ENCODE assay signal across 13 cellular contexts in genomic region chr1:12339861-12340557, GRCh38.
DNase-seq lines count a peak whose midpoint lies in the region; ATAC-seq and TF ChIP-seq lines count a peak whose summit lies in the region.
"Had no signal": no experiment of that assay in that cellular context is flagged by ENCODE, and none has a peak within 500 bp of the region (broad histone marks: within the 10 kb centered on the region; RNA-seq: fewer than 3 reads in every experiment).

No MANE protein-coding gene starts in this region.

- no peak for TF ChIP-seq EP300 in tibial nerve (IDR thresholded peaks at IDR 0.05)

- H3K27ac ChIP-seq in heart left ventricle, result peak overlapping the region; percentile 36 to 85 (median 76)
- H3K27ac ChIP-seq in tibial nerve, result peak overlapping the region in 3 of 4 donors; percentile 10 to 83 (median 78)
- H3K27ac ChIP-seq: 22Rv1, VCaP had no signal

- H3K9me3 Mint-ChIP-seq in stimulated activated naive CD8-positive, alpha-beta T cell treated with anti-CD3 and anti-CD28 coated beads, Interleukin-15, amount 100 ng/mL, for 72 hours, result no peaks in the 10 kb centered on the region
- H3K9me3 Mint-ChIP-seq: natural killer cell treated with Interleukin-12 subunit alpha and Interleukin-12 subunit beta and Interleukin-15 and Interleukin-18, amount 100 ng/mL, for 72 hours had no signal

- no peaks in the 10 kb centered on the region for H3K27me3 Mint-ChIP-seq in stimulated activated naive CD8-positive, alpha-beta T cell treated with anti-CD3 and anti-CD28 coated beads, Interleukin-15, amount 100 ng/mL, for 72 hours
- H3K27me3 Mint-ChIP-seq: natural killer cell treated with Interleukin-12 subunit alpha and Interleukin-12 subunit beta and Interleukin-15 and Interleukin-18, amount 100 ng/mL, for 72 hours had no signal

- DNase-seq in NCI-H2107 treated with DMSO at 0.1 percent for 48 hours (lab: John Stamatoyannopoulos, UW; ENCODE audit: unreplicated experiment), result peak; percentile 96
- no peak for DNase-seq in NCI-H2107 (lab: John Stamatoyannopoulos, UW)
- peak; percentile 54 for DNase-seq in NCI-H82 treated with DMSO at 0.1 percent for 48 hours (lab: John Stamatoyannopoulos, UW; ENCODE audit: unreplicated experiment)
- no peak for DNase-seq in heart left ventricle
- no peak for DNase-seq in tibial nerve (ENCODE audit: low spot score in 2 of 2)
- no peak for DNase-seq in stimulated activated naive CD4-positive, alpha-beta T cell (lab: John Stamatoyannopoulos, UW)
- DNase-seq in stimulated activated naive CD8-positive, alpha-beta T cell treated with anti-CD3 and anti-CD28 coated beads, Interleukin-15, amount 100 ng/mL, for 72 hours, result no peak
- DNase-seq: activated T-cell treated with anti-CD3 and anti-CD28 coated beads, Interleukin-2, amount 50 U/mL, for 1 hour; erythroblast had no signal

- H3K27me3 ChIP-seq in heart left ventricle (no peaks in the 10 kb centered on the region), tibial nerve (no peaks in the 10 kb centered on the region)

- peaks cover 0 to 51% (median 16%) of the 10 kb centered on the region in 9 donors for H3K36me3 ChIP-seq in heart left ventricle
- H3K36me3 ChIP-seq in tibial nerve, result peaks cover 0 to 19% (median 0%) of the 10 kb centered on the region in 3 donors

- TF ChIP-seq CTCF in heart left ventricle (IDR thresholded peaks at IDR 0.05) (no peak), tibial nerve (IDR thresholded peaks at IDR 0.05) (no peak)

- H3K4me1 ChIP-seq in heart left ventricle (peaks cover 7 to 94% (median 75%) of the 10 kb centered on the region in 12 donors), tibial nerve (peaks cover 0 to 89% (median 45%) of the 10 kb centered on the region in 4 donors)

- H3K4me1 Mint-ChIP-seq in stimulated activated naive CD8-positive, alpha-beta T cell treated with anti-CD3 and anti-CD28 coated beads, Interleukin-15, amount 100 ng/mL, for 72 hours, result peaks cover 50% of the 10 kb centered on the region

- WGBS in heart left ventricle, 4 donors, result 34 to 42% (median 38%) methylated on average over 4 of the region's 4 CpGs
- WGBS in tibial nerve, 2 donors, result 30 to 39% methylated on average over 4 of the region's 4 CpGs

- no peak overlapping the region for H3K27ac Mint-ChIP-seq in stimulated activated naive CD8-positive, alpha-beta T cell treated with anti-CD3 and anti-CD28 coated beads, Interleukin-15, amount 100 ng/mL, for 72 hours

- TF ChIP-seq POLR2A in heart left ventricle (IDR thresholded peaks at IDR 0.05) (no peak), tibial nerve (IDR thresholded peaks at IDR 0.05) (no peak)

- H3K4me3 ChIP-seq in heart left ventricle (no peak overlapping the region), tibial nerve (no peak overlapping the region)

- intact Hi-C loops in heart left ventricle (cut with DNase I), result loop anchor here in 2 of 10 donors (5.0 to 10.0 kb wide), 2 partner anchors 135 to 277 kb away; partner anchors contain the start of gene DHRS3 (in 1 of the 2)

- ATAC-seq in heart left ventricle, result peak in 3 of 4 donors; percentile 10 to 41 (median 29)
- no peak for ATAC-seq in GM18519 (IDR thresholded peaks at IDR 0.05; ENCODE audit: low FRiP score, unreplicated experiment)
- no peak for ATAC-seq in stimulated activated naive CD8-positive, alpha-beta T cell treated with anti-CD3 and anti-CD28 coated beads, Interleukin-15, amount 100 ng/mL, for 72 hours
- ATAC-seq: natural killer cell treated with Interleukin-12 subunit alpha and Interleukin-12 subunit beta and Interleukin-15 and Interleukin-18, amount 100 ng/mL, for 72 hours had no signal

- H3K4me3 Mint-ChIP-seq in stimulated activated naive CD8-positive, alpha-beta T cell treated with anti-CD3 and anti-CD28 coated beads, Interleukin-15, amount 100 ng/mL, for 72 hours, result no peak overlapping the region
- H3K4me3 Mint-ChIP-seq: natural killer cell treated with Interleukin-12 subunit alpha and Interleukin-12 subunit beta and Interleukin-15 and Interleukin-18, amount 100 ng/mL, for 72 hours had no signal

- H3K9me3 ChIP-seq in heart left ventricle, result no peaks in the 10 kb centered on the region
- no peaks in the 10 kb centered on the region for H3K9me3 ChIP-seq in tibial nerve

Comparison
In these comparisons a context has a peak if more than half of its experiments do, and no peak if none do; other contexts are left out.
1. DNase-seq: peak in NCI-H2107 treated with DMSO at 0.1 percent for 48 hours (single experiment) and NCI-H82 treated with DMSO at 0.1 percent for 48 hours (single experiment); none in NCI-H2107 (single experiment), heart left ventricle (0 of 5), tibial nerve (0 of 2), stimulated activated naive CD4-positive, alpha-beta T cell (0 of 6) and stimulated activated naive CD8-positive, alpha-beta T cell treated with anti-CD3 and anti-CD28 coated beads, Interleukin-15, amount 100 ng/mL, for 72 hours (0 of 2).
2. ATAC-seq: peak in heart left ventricle (3 of 4); none in GM18519 (single experiment) and stimulated activated naive CD8-positive, alpha-beta T cell treated with anti-CD3 and anti-CD28 coated beads, Interleukin-15, amount 100 ng/mL, for 72 hours (single experiment).